8 cellular contexts compared by ENCODE assay signal in genomic region chr17:49764559-49765180, GRCh38. TPM values are rescaled to one million over a fixed set of nuclear protein-coding genes. Genes with fewer than 3 reads are reported as not detected.
DNase-seq lines count a peak whose midpoint lies in the region; ATAC-seq and TF ChIP-seq lines count a peak whose summit lies in the region.

No MANE protein-coding gene starts in this region.

- in situ Hi-C loops in GM13976 (cut with MboI; ENCODE audit: low sequenced_read_pairs, unreplicated experiment) = no loop called here

- DNase-seq in HCT116 (ENCODE audit: low read depth, low spot score) = no peak
- no peak for DNase-seq in WERI-Rb-1
- DNase-seq in NCI-H146 treated with DMSO at 0.1 percent for 48 hours (lab: John Stamatoyannopoulos, UW; ENCODE audit: unreplicated experiment) = no peak
- DNase-seq in D341Med (ENCODE audit: low spot score) = no peak
- DNase-seq in GM13976 (ENCODE audit: low spot score) = no peak

- peak overlapping the region; percentile 76 for H3K4me2 ChIP-seq in HCT116 (ENCODE audit: low read length)
- peak overlapping the region; percentile 76 for H3K4me2 ChIP-seq in skeletal muscle satellite cell (ENCODE audit: low read length)

- WGBS in gastroesophageal sphincter (ENCODE audit: low coverage in 1 of 2), 2 donors = 5 to 11% methylated on average over 7 to 8 of the region's 8 CpGs

- peak overlapping the region; percentile 41 for H2AFZ ChIP-seq in HCT116 (ENCODE audit: low read depth, low read length, poor library complexity, severe bottlenecking)

- H3K36me3 ChIP-seq in HCT116 (ENCODE audit: control insufficient read depth in 1 of 2, insufficient read depth in 2 of 2, low read length in 2 of 2) (no peaks in the 10 kb centered on the region), WERI-Rb-1 (no peaks in the 10 kb centered on the region), gastroesophageal sphincter (no peaks in the 10 kb centered on the region), skeletal muscle satellite cell (ENCODE audit: insufficient read depth, low read length) (no peaks in the 10 kb centered on the region)

- TF ChIP-seq RAD21 in HCT116 (IDR thresholded peaks at IDR 0.05; ENCODE audit: low read depth) = no peak

- no peak overlapping the region for H3K9ac ChIP-seq in HCT116 (ENCODE audit: low read length)
- H3K9ac ChIP-seq in skeletal muscle satellite cell (ENCODE audit: low read depth, low read length) = no peak overlapping the region

- H3K4me3 ChIP-seq in HCT116 (replicated peaks in 1 of 2; ENCODE audit: low read depth in 1 of 2, low read length in 2 of 2) = peak overlapping the region; percentile 20 to 31
- peak overlapping the region; percentile 35 for H3K4me3 ChIP-seq in WERI-Rb-1 (ENCODE audit: low read depth, low read length)
- H3K4me3 ChIP-seq in gastroesophageal sphincter = peak overlapping the region; percentile 89 to 94
- peak overlapping the region; percentile 66 for H3K4me3 ChIP-seq in skeletal muscle satellite cell (ENCODE audit: low read length)

- RAD21 ChIA-PET in HCT116 (lab: Charles Lee; ENCODE audit: low non-redundant PET in 1 of 2, low total read pairs in 2 of 2, uncharacterized antibody in 2 of 2, unreplicated experiment in 2 of 2) = interaction anchor here in 1 of 2 experiments (0.7 kb wide), 2 partner anchors 9 to 297 kb away, joined by 3 to 4 read pairs; no protein-coding TSS in a partner anchor

- intact Hi-C loops in HCT116 (cut with micrococcal nuclease) = no loop called here

- TF ChIP-seq CTCF in HCT116 (IDR thresholded peaks at IDR 0.05 in 2 of 3, conservative IDR thresholded peaks at IDR 0.05 in 1 of 3; ENCODE audit: borderline replicate concordance in 1 of 3, insufficient read depth in 1 of 3, low read depth in 2 of 3, low read length in 2 of 3) = no peak
- TF ChIP-seq CTCF in WERI-Rb-1 (IDR thresholded peaks at IDR 0.05; ENCODE audit: low read depth, low read length) = no peak
- TF ChIP-seq CTCF in gastroesophageal sphincter (IDR thresholded peaks at IDR 0.05) = no peak
- TF ChIP-seq CTCF in GM13976 (IDR thresholded peaks at IDR 0.05; ENCODE audit: borderline replicate concordance, control extremely low read depth, extremely low read depth, insufficient read depth, missing control alignments) = no peak

- TF ChIP-seq POLR2A in HCT116 (IDR thresholded peaks at IDR 0.05; ENCODE audit: borderline replicate concordance, extremely low read depth, insufficient read depth, insufficient read length) (no peak), gastroesophageal sphincter (IDR thresholded peaks at IDR 0.05) (no peak)

- H3K79me2 ChIP-seq in HCT116 (ENCODE audit: insufficient read depth, low read length) = no peaks in the 10 kb centered on the region

- ATAC-seq in HCT116 (no peak), gastroesophageal sphincter (no peak), GM18873 (IDR thresholded peaks at IDR 0.05; ENCODE audit: low FRiP score, unreplicated experiment) (no peak)

- POLR2A ChIA-PET in HCT116 (lab: Charles Lee) = interaction anchor here (0.6 to 2.8 kb wide), 25 partner anchors 9 to 903 kb away, joined by 3 to 30 read pairs (median 5); partner anchors contain the start of genes KAT7, SLC35B1 and SPOP

- H3K9me2 ChIP-seq in HCT116 (ENCODE audit: insufficient read depth) = no peaks in the 10 kb centered on the region

- peaks cover 8 to 12% of the 10 kb centered on the region in 2 experiments for H3K4me1 ChIP-seq in HCT116 (ENCODE audit: control insufficient read depth in 1 of 2, insufficient read depth in 2 of 2, low read length in 2 of 2)
- peaks cover 0 to 43% (median 9%) of the 10 kb centered on the region in 3 donors for H3K4me1 ChIP-seq in gastroesophageal sphincter
- peaks cover 14% of the 10 kb centered on the region for H3K4me1 ChIP-seq in skeletal muscle satellite cell (ENCODE audit: control insufficient read depth, insufficient read depth, low read length)

- H3K27ac ChIP-seq in HCT116 (ENCODE audit: low read depth, low read length) = no peak overlapping the region
- no peak overlapping the region for H3K27ac ChIP-seq in WERI-Rb-1
- peak overlapping the region; percentile 43 to 93 (median 90) for H3K27ac ChIP-seq in gastroesophageal sphincter

- no peak for TF ChIP-seq EP300 in gastroesophageal sphincter (IDR thresholded peaks at IDR 0.05)

- H3K27me3 ChIP-seq in HCT116 (ENCODE audit: insufficient read depth, low read length) (peaks cover 17% of the 10 kb centered on the region), WERI-Rb-1 (ENCODE audit: insufficient read depth, low read depth, severe bottlenecking) (no peaks in the 10 kb centered on the region), gastroesophageal sphincter (no peaks in the 10 kb centered on the region), skeletal muscle satellite cell (ENCODE audit: control insufficient read depth, insufficient read depth, low read length) (peaks cover 79% of the 10 kb centered on the region)

- no peaks in the 10 kb centered on the region for H3K9me3 ChIP-seq in HCT116 (ENCODE audit: control insufficient read depth in 1 of 2, insufficient read depth in 1 of 2, low read depth in 1 of 2, low read length in 2 of 2)
- no peaks in the 10 kb centered on the region for H3K9me3 ChIP-seq in WERI-Rb-1 (ENCODE audit: severe bottlenecking)
- no peaks in the 10 kb centered on the region for H3K9me3 ChIP-seq in gastroesophageal sphincter
- H3K9me3 ChIP-seq in skeletal muscle satellite cell (replicated peaks; ENCODE audit: low read length) = no peaks in the 10 kb centered on the region

- H4K20me1 ChIP-seq in HCT116 (ENCODE audit: insufficient read depth) = no peaks in the 10 kb centered on the region

- BruUV-seq in HCT116 (replicated peaks; lab: Mats Ljungman, UMichigan) = no TSS peak

- CTCF ChIA-PET in HCT116 (lab: Charles Lee) = interaction anchor here (0.6 to 1.8 kb wide), 7 partner anchors 12 to 207 kb away, joined by 3 to 12 read pairs (median 4); partner anchors contain the start of genes KAT7 and SLC35B1

TF ChIP-seq in HCT116, 20 proteins besides CTCF, POLR2A, EP300 and RAD21:
- TF ChIP-seq, protein P1, sequence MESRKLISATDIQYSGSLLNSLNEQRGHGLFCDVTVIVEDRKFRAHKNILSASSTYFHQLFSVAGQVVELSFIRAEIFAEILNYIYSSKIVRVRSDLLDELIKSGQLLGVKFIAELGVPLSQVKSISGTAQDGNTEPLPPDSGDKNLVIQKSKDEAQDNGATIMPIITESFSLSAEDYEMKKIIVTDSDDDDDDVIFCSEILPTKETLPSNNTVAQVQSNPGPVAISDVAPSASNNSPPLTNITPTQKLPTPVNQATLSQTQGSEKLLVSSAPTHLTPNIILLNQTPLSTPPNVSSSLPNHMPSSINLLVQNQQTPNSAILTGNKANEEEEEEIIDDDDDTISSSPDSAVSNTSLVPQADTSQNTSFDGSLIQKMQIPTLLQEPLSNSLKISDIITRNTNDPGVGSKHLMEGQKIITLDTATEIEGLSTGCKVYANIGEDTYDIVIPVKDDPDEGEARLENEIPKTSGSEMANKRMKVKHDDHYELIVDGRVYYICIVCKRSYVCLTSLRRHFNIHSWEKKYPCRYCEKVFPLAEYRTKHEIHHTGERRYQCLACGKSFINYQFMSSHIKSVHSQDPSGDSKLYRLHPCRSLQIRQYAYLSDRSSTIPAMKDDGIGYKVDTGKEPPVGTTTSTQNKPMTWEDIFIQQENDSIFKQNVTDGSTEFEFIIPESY (IDR thresholded peaks at IDR 0.05; ENCODE audit: extremely low read depth, insufficient replicate concordance, low read length) = no peak
- TF ChIP-seq SP1 (IDR thresholded peaks at IDR 0.05; ENCODE audit: low read depth) = no peak
TF ChIP-seq in HCT116: peak in this region for 0.

RNA-seq across cellular contexts. Expression of gene FAM117A, which starts 0.7 kb away (rescaled TPM):
- total RNA-seq in HCT116 (2021; ENCODE audit: unreplicated experiment) (12.8 TPM), gastroesophageal sphincter (10 to 100 TPM; 12.4 to 39.5 (median 19.8) TPM)
- polyA plus RNA-seq in HCT116 (2012) = 11.0 and 14.4 TPM in 2 replicates
- total RNA-seq in skeletal muscle satellite cell (2012; rRNA removed) = 1.3 and 2.3 TPM in 2 replicates

RNA-seq across cellular contexts. Expression of gene KAT7, which starts 23.8 kb away (rescaled TPM):
- 79.5 TPM for total RNA-seq in HCT116 (2021; ENCODE audit: unreplicated experiment)
- polyA plus RNA-seq in HCT116 (2012) = 29.2 and 34.3 TPM in 2 replicates
- 10 to 100 TPM; 37.7 to 54.1 (median 46.1) TPM for total RNA-seq in gastroesophageal sphincter
- total RNA-seq in skeletal muscle satellite cell (2012; rRNA removed) = 23.1 and 26.4 TPM in 2 replicates

RNA-seq across cellular contexts. Expression of gene SLC35B1, which starts 56.9 kb away (rescaled TPM):
- total RNA-seq in HCT116 (2021; ENCODE audit: unreplicated experiment) (87.5 TPM), gastroesophageal sphincter (10 to 100 TPM; 17.9 to 35.6 (median 19.5) TPM)
- 83.4 and 88.7 TPM in 2 replicates for polyA plus RNA-seq in HCT116 (2012)
- 48.2 and 71.9 TPM in 2 replicates for total RNA-seq in skeletal muscle satellite cell (2012; rRNA removed)

Comparison
In these comparisons a context has a peak if more than half of its experiments do, and no peak if none do; other contexts are left out.
1. H3K27ac ChIP-seq: peak in gastroesophageal sphincter (4 of 4); none in HCT116 (single experiment) and WERI-Rb-1 (single experiment).
2. H3K4me3 ChIP-seq: peak in every context shown above with its lines; median percentile 92 in gastroesophageal sphincter; 66 in skeletal muscle satellite cell; 35 in WERI-Rb-1; 26 in HCT116.